ENCODE assay signal across 8 cellular contexts in genomic region chr15:48112242-48112641, GRCh38.
DNase-seq lines count a peak whose midpoint lies in the region; TF ChIP-seq lines count a peak whose summit lies in the region.

No MANE protein-coding gene starts in this region.

- H3K27ac ChIP-seq in iPS DF 6.9 (ENCODE audit: low read length): no peak overlapping the region

- CTCF ChIA-PET in HEK293T (lab: Yijun Ruan, JAX): interaction anchor here (0.6 kb wide), 1 partner anchor 113 kb away, joined by 3 read pairs; no protein-coding TSS in a partner anchor

- no peaks in the 10 kb centered on the region for H3K9me3 ChIP-seq in iPS DF 6.9 (ENCODE audit: control insufficient read depth, insufficient read depth, low read length)

- DNase-seq in COR-L47 (lab: John Stamatoyannopoulos, UW) (peak; percentile 51), HEK293T (ENCODE audit: extremely low spot score) (peak; percentile 14), SW480 (ENCODE audit: low spot score) (peak; percentile 17), iPS DF 6.9 (ENCODE audit: low read depth, low spot score) (peak; percentile 67), CD1c-positive myeloid dendritic cell (ENCODE audit: extremely low spot score) (no peak), NAMALWA (ENCODE audit: low spot score) (no peak), T-helper 2 cell (no peak)
- DNase-seq in effector CD4-positive, alpha-beta T cell: no peak

- H3K36me3 ChIP-seq in iPS DF 6.9 (ENCODE audit: control insufficient read depth, insufficient read depth, low read length): no peaks in the 10 kb centered on the region

- H3K4me1 ChIP-seq in iPS DF 6.9 (ENCODE audit: control insufficient read depth, insufficient read depth, low read length): no peaks in the 10 kb centered on the region

- no CpG with 5 or more reads among the region's 6 CpGs for WGBS in iPS DF 6.9 (ENCODE audit: insufficient coverage, insufficient read length)

- no peaks in the 10 kb centered on the region for H3K27me3 ChIP-seq in iPS DF 6.9 (ENCODE audit: control insufficient read depth, insufficient read depth, low read length)

- no peak overlapping the region for H3K4me3 ChIP-seq in iPS DF 6.9 (ENCODE audit: low read length)

- POLR2A ChIA-PET in HEK293T (lab: Yijun Ruan, JAX): no interaction called here

TF ChIP-seq in HEK293T, 16 proteins besides CTCF, POLR2A, EP300 and RAD21:
- TF ChIP-seq FOXM1 (IDR thresholded peaks at IDR 0.05; ENCODE audit: borderline replicate concordance) (no peak), TARDBP (IDR thresholded peaks at IDR 0.05) (no peak), LEF1 (IDR thresholded peaks at IDR 0.05; ENCODE audit: borderline replicate concordance) (no peak), L3MBTL2 (conservative IDR thresholded peaks at IDR 0.05) (no peak), SUZ12 (IDR thresholded peaks at IDR 0.05) (no peak), FOXA1 (IDR thresholded peaks at IDR 0.05) (no peak), BHLHE40 (IDR thresholded peaks at IDR 0.05; ENCODE audit: borderline replicate concordance) (no peak), NFRKB (IDR thresholded peaks at IDR 0.05) (no peak), PKNOX1 (IDR thresholded peaks at IDR 0.05) (no peak), ZNF384 (IDR thresholded peaks at IDR 0.05) (no peak)

Comparison
In these comparisons a context has a peak if more than half of its experiments do, and no peak if none do; other contexts are left out.
1. DNase-seq: peak in COR-L47 (single experiment), HEK293T (single experiment), SW480 (single experiment) and iPS DF 6.9 (single experiment); none in effector CD4-positive, alpha-beta T cell (single experiment), CD1c-positive myeloid dendritic cell (single experiment), NAMALWA (single experiment) and T-helper 2 cell (0 of 5).